10 cellular contexts compared by ENCODE assay signal in the genomic region with DNA sequence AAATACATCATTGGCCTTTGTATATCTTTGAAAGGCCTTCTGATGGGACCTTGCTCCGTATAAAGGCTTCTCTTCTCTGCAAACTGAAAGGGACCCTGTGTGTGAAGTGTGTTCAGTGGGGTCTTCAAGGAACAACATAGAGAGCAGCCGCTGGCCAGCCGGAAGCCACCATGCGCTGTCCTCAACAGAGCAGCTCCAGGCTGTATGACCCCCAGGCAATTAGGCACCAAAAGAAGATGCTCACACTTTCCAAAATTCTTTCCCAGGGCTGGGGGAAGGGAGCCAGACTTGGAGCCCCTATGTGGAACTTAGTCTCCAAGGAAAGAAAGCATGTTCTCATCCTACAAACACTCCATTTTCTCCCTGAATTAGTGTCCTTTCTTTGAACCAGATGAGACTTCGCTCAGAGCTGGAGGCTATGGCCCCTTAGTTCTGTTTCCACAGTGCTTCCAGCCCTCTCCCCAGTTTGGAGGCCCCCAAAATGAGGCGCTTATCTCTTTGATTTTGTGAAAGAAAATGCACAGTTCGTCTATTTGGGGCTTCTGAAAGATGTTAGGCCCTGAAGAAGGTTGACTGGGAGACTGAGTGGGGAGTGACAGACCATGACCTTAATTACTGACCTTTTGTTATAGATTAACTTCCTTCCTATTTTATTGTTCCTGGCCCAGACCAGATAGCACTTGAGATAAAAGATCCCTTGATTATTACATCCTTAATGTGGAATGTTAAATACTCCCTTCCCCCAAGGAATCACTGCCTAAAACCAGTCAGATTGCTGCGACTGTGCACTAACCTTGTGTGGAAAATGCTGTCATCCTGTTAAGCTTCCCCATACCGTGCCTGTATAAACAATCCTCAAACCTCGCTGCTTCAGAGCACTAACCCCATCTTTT.
DNase-seq lines count a peak whose midpoint lies in the region; ATAC-seq and TF ChIP-seq lines count a peak whose summit lies in the region.
"Had no signal": no experiment of that assay in that cellular context is flagged by ENCODE, and none has a peak within 500 bp of the region (broad histone marks: within the 10 kb centered on the region; RNA-seq: fewer than 3 reads in every experiment).

No MANE protein-coding gene starts in this region.

- H2BK12ac ChIP-seq in neuronal stem cell (ENCODE audit: low read length) = no peak overlapping the region

- no peaks in the 10 kb centered on the region for H4K20me1 ChIP-seq in OCI-LY1 (ENCODE audit: insufficient read depth, low read length)
- H4K20me1 ChIP-seq in fibroblast of lung (ENCODE audit: control insufficient read depth, extremely low read depth, insufficient read depth, low read length) = no peaks in the 10 kb centered on the region

- H3K4me1 Mint-ChIP-seq in Caco-2 (ENCODE audit: low read depth, unreplicated experiment) = peaks cover 53% of the 10 kb centered on the region
- peaks cover 17% of the 10 kb centered on the region for H3K4me1 Mint-ChIP-seq in activated T-helper 1 cell treated with anti-CD3 and anti-CD28 coated beads, Interleukin-12 subunit alpha, Interleukin-12 subunit beta, Interleukin-2, Interleukin-4 antibody, amounts not matched to agents 30 ng/mL and 10 ng/mL and 1 ng/mL, durations not matched to agents 14 hours and 24 hours and 36 hours (ENCODE audit: low read depth)

- DNase-seq in Caco-2 = peak; percentile 82 to 86
- peak; percentile 9 to 77 for DNase-seq in fibroblast of lung (ENCODE audit: low read depth in 2 of 2)
- DNase-seq in neuronal stem cell (ENCODE audit: low spot score) = no peak
- no peak for DNase-seq in NCI-H510A (lab: John Stamatoyannopoulos, UW)
- DNase-seq in activated T-helper 1 cell treated with anti-CD3 and anti-CD28 coated beads, Interleukin-12 subunit alpha, Interleukin-12 subunit beta, Interleukin-2, Interleukin-4 antibody, amounts not matched to agents 30 ng/mL and 10 ng/mL and 1 ng/mL, durations not matched to agents 14 hours and 24 hours and 36 hours (ENCODE audit: low spot score) = no peak
- DNase-seq in NCI-H2196 (lab: John Stamatoyannopoulos, UW; ENCODE audit: unreplicated experiment) = no peak

- H3K79me1 ChIP-seq in neuronal stem cell (ENCODE audit: low read depth, low read length) = no peaks in the 10 kb centered on the region

- no peak overlapping the region for H2BK120ac ChIP-seq in neuronal stem cell (ENCODE audit: low read depth, low read length)

- H2BK15ac ChIP-seq in neuronal stem cell (ENCODE audit: low read length) = no peak overlapping the region

- H3K9me2 ChIP-seq in OCI-LY1 (ENCODE audit: low read depth, low read length) = no peaks in the 10 kb centered on the region

- no peak overlapping the region for H3K23ac ChIP-seq in neuronal stem cell (ENCODE audit: low read depth, low read length, poor library complexity)

- no peak for ATAC-seq in HG03469 (IDR thresholded peaks at IDR 0.05; ENCODE audit: unreplicated experiment)

- H3K36me3 Mint-ChIP-seq in Caco-2 (ENCODE audit: insufficient read depth, unreplicated experiment) = no peaks in the 10 kb centered on the region
- H3K36me3 Mint-ChIP-seq in activated T-helper 1 cell treated with anti-CD3 and anti-CD28 coated beads, Interleukin-12 subunit alpha, Interleukin-12 subunit beta, Interleukin-2, Interleukin-4 antibody, amounts not matched to agents 30 ng/mL and 10 ng/mL and 1 ng/mL, durations not matched to agents 14 hours and 24 hours and 36 hours (ENCODE audit: low read depth) = no peaks in the 10 kb centered on the region

- H3K9ac ChIP-seq in OCI-LY1 (ENCODE audit: low read length) (peak overlapping the region; percentile 77), fibroblast of lung (ENCODE audit: insufficient read depth, low read length) (no peak overlapping the region), neuronal stem cell (ENCODE audit: low read depth, low read length, poor library complexity) (no peak overlapping the region)

- H4K91ac ChIP-seq in neuronal stem cell (ENCODE audit: low read depth, low read length, poor library complexity) = no peak overlapping the region

- POLR2A ChIA-PET in Caco-2 (lab: Charles Lee) = interaction anchor here (0.5 to 1.1 kb wide), 3 partner anchors 8 to 245 kb away, joined by 3 to 7 read pairs (median 4); no protein-coding TSS in a partner anchor

- H3K4me1 ChIP-seq in Caco-2 = peaks cover 55% of the 10 kb centered on the region
- peaks cover 65% of the 10 kb centered on the region for H3K4me1 ChIP-seq in OCI-LY1 (ENCODE audit: insufficient read depth, low read length, severe bottlenecking)
- peaks cover 6% of the 10 kb centered on the region for H3K4me1 ChIP-seq in fibroblast of lung (ENCODE audit: control insufficient read depth, extremely low read depth, insufficient read depth, low read length)
- peaks cover 15 to 21% of the 10 kb centered on the region in 2 donors for H3K4me1 ChIP-seq in neuronal stem cell (ENCODE audit: control insufficient read depth in 2 of 2, insufficient read depth in 1 of 2, low read depth in 1 of 2, low read length in 2 of 2)

- H3K14ac ChIP-seq in neuronal stem cell (ENCODE audit: low read length) = no peak overlapping the region

- intact Hi-C loops in Caco-2 (cut with micrococcal nuclease; ENCODE audit: unreplicated experiment) = loop anchor here (1.0 to 10.0 kb wide), 4 partner anchors 19 to 496 kb away; no protein-coding TSS in a partner anchor
- intact Hi-C loops in activated T-helper 1 cell treated with anti-CD3 and anti-CD28 coated beads, Interleukin-12 subunit alpha, Interleukin-12 subunit beta, Interleukin-2, Interleukin-4 antibody, amounts not matched to agents 30 ng/mL and 10 ng/mL and 1 ng/mL, durations not matched to agents 14 hours and 24 hours and 36 hours (cut with micrococcal nuclease) = no loop called here

- H3K36me3 ChIP-seq in Caco-2 (ENCODE audit: control insufficient read depth, insufficient read depth, low read length) = no peaks in the 10 kb centered on the region
- H3K36me3 ChIP-seq in OCI-LY1 (ENCODE audit: insufficient read depth, low read length) = 0 out of 2 replicates have a peak, but pooled peaks cover 4% of the 10 kb centered on the region
- H3K36me3 ChIP-seq in fibroblast of lung (ENCODE audit: control insufficient read depth, insufficient read depth, low read length) = no peaks in the 10 kb centered on the region
- no peaks in the 10 kb centered on the region for H3K36me3 ChIP-seq in neuronal stem cell (replicated peaks in 1 of 2; ENCODE audit: control insufficient read depth in 2 of 2, insufficient read depth in 2 of 2, low read length in 2 of 2)
- H3K36me3 ChIP-seq: SJCRH30 had no signal

- peak overlapping the region; percentile 61 for H3K27ac Mint-ChIP-seq in Caco-2 (ENCODE audit: unreplicated experiment)
- no peak overlapping the region for H3K27ac Mint-ChIP-seq in activated T-helper 1 cell treated with anti-CD3 and anti-CD28 coated beads, Interleukin-12 subunit alpha, Interleukin-12 subunit beta, Interleukin-2, Interleukin-4 antibody, amounts not matched to agents 30 ng/mL and 10 ng/mL and 1 ng/mL, durations not matched to agents 14 hours and 24 hours and 36 hours
- H3K27ac Mint-ChIP-seq: dendritic cell treated with granulocyte-macrophage colony-stimulating factor and Interleukin-4, amounts not matched to agents 40 ng/mL and 50 ng/mL, for 4 days had no signal

- TF ChIP-seq CTCF in Caco-2 (IDR thresholded peaks at IDR 0.05; ENCODE audit: insufficient read depth in 1 of 2, low read depth in 1 of 2, low read length in 1 of 2, severe bottlenecking in 1 of 2, unreplicated experiment in 1 of 2) (no peak), OCI-LY1 (IDR thresholded peaks at IDR 0.05; ENCODE audit: low read length) (no peak), fibroblast of lung (conservative IDR thresholded peaks at IDR 0.05 in 1 of 2, IDR thresholded peaks at IDR 0.05 in 1 of 2; ENCODE audit: low read depth in 1 of 2, low read length in 2 of 2) (no peak)

- H3K4me3 Mint-ChIP-seq in Caco-2 (ENCODE audit: unreplicated experiment) = peak overlapping the region; percentile 60
- H3K4me3 Mint-ChIP-seq in activated T-helper 1 cell treated with anti-CD3 and anti-CD28 coated beads, Interleukin-12 subunit alpha, Interleukin-12 subunit beta, Interleukin-2, Interleukin-4 antibody, amounts not matched to agents 30 ng/mL and 10 ng/mL and 1 ng/mL, durations not matched to agents 14 hours and 24 hours and 36 hours = no peak overlapping the region
- H3K4me3 Mint-ChIP-seq: dendritic cell treated with granulocyte-macrophage colony-stimulating factor and Interleukin-4, amounts not matched to agents 40 ng/mL and 50 ng/mL, for 4 days had no signal

- peak overlapping the region; percentile 96 for H3K27ac ChIP-seq in OCI-LY1 (ENCODE audit: low read depth, low read length, poor library complexity, severe bottlenecking)
- H3K27ac ChIP-seq in fibroblast of lung (ENCODE audit: insufficient read depth, low read length) = no peak overlapping the region
- H3K27ac ChIP-seq in neuronal stem cell (replicated peaks; ENCODE audit: low read length) = peak overlapping the region; percentile 48
- H3K27ac ChIP-seq: SJCRH30 had no signal

- no peaks in the 10 kb centered on the region for H3K27me3 Mint-ChIP-seq in Caco-2 (ENCODE audit: insufficient read depth, unreplicated experiment)
- H3K27me3 Mint-ChIP-seq in activated T-helper 1 cell treated with anti-CD3 and anti-CD28 coated beads, Interleukin-12 subunit alpha, Interleukin-12 subunit beta, Interleukin-2, Interleukin-4 antibody, amounts not matched to agents 30 ng/mL and 10 ng/mL and 1 ng/mL, durations not matched to agents 14 hours and 24 hours and 36 hours (ENCODE audit: insufficient read depth) = no peaks in the 10 kb centered on the region
- H3K27me3 Mint-ChIP-seq: dendritic cell treated with granulocyte-macrophage colony-stimulating factor and Interleukin-4, amounts not matched to agents 40 ng/mL and 50 ng/mL, for 4 days had no signal

- H2BK5ac ChIP-seq in neuronal stem cell (ENCODE audit: low read length) = no peak overlapping the region

- H3K9me3 Mint-ChIP-seq in Caco-2 (ENCODE audit: unreplicated experiment) = no peaks in the 10 kb centered on the region
- no peaks in the 10 kb centered on the region for H3K9me3 Mint-ChIP-seq in activated T-helper 1 cell treated with anti-CD3 and anti-CD28 coated beads, Interleukin-12 subunit alpha, Interleukin-12 subunit beta, Interleukin-2, Interleukin-4 antibody, amounts not matched to agents 30 ng/mL and 10 ng/mL and 1 ng/mL, durations not matched to agents 14 hours and 24 hours and 36 hours
- H3K9me3 Mint-ChIP-seq: dendritic cell treated with granulocyte-macrophage colony-stimulating factor and Interleukin-4, amounts not matched to agents 40 ng/mL and 50 ng/mL, for 4 days had no signal

- peak overlapping the region; percentile 38 for H3K4me2 ChIP-seq in OCI-LY1 (ENCODE audit: low read length)
- no peak overlapping the region for H3K4me2 ChIP-seq in fibroblast of lung (ENCODE audit: extremely low read depth, insufficient read depth, low read length)
- no peak overlapping the region for H3K4me2 ChIP-seq in neuronal stem cell (ENCODE audit: insufficient read depth, low read length, poor library complexity, severe bottlenecking)

- H3F3A ChIP-seq in OCI-LY1 (ENCODE audit: insufficient read depth, low read length) = no peaks in the 10 kb centered on the region; the same call in 1 of the 2 replicates

- no peaks in the 10 kb centered on the region for H3K79me2 ChIP-seq in OCI-LY1 (ENCODE audit: insufficient read depth, low read length)
- H3K79me2 ChIP-seq in fibroblast of lung (ENCODE audit: control insufficient read depth, insufficient read depth, low read length) = no peaks in the 10 kb centered on the region

- H3K18ac ChIP-seq in neuronal stem cell (ENCODE audit: low read length) = no peak overlapping the region

- no peak overlapping the region for H3K4me3 ChIP-seq in Caco-2 (ENCODE audit: low read depth, low read length)
- H3K4me3 ChIP-seq in OCI-LY1 (ENCODE audit: low read depth, low read length, poor library complexity, severe bottlenecking) = peak overlapping the region; percentile 13
- no peak overlapping the region for H3K4me3 ChIP-seq in fibroblast of lung (replicated peaks in 1 of 4; ENCODE audit: control extremely low read depth in 1 of 4, insufficient read depth in 1 of 4, low read depth in 3 of 4, low read length in 4 of 4)
- H3K4me3 ChIP-seq in neuronal stem cell (ENCODE audit: low read length in 2 of 2) = no peak overlapping the region
- H3K4me3 ChIP-seq: SJCRH30 had no signal

- H3K27me3 ChIP-seq in Caco-2 (replicated peaks; ENCODE audit: control insufficient read depth, insufficient read depth, low read length) (no peaks in the 10 kb centered on the region), OCI-LY1 (ENCODE audit: insufficient read depth, low read length) (no peaks in the 10 kb centered on the region), fibroblast of lung (ENCODE audit: control insufficient read depth, insufficient read depth, low read length) (no peaks in the 10 kb centered on the region), neuronal stem cell (ENCODE audit: control insufficient read depth in 3 of 3, insufficient read depth in 3 of 3, low read depth in 1 of 3, low read length in 3 of 3) (no peaks in the 10 kb centered on the region)
- H3K27me3 ChIP-seq: SJCRH30 had no signal

- no CpG with 5 or more reads among the region's 10 CpGs for WGBS in neuronal stem cell (ENCODE audit: extremely low coverage in 2 of 2, insufficient read length in 2 of 2, insufficient replicate concordance in 1 of 2), 2 donors

- TSS peak; percentile 64 for BruUV-seq in Caco-2 (replicated peaks; lab: Mats Ljungman, UMichigan)

- H3K9me3 ChIP-seq in Caco-2 (no peaks in the 10 kb centered on the region; the same call in 1 of the 2 replicates), OCI-LY1 (ENCODE audit: low read length) (no peaks in the 10 kb centered on the region), fibroblast of lung (ENCODE audit: control insufficient read depth, insufficient read depth, low read depth, low read length) (no peaks in the 10 kb centered on the region), neuronal stem cell (replicated peaks in 1 of 2; ENCODE audit: control insufficient read depth in 2 of 2, insufficient read depth in 1 of 2, low read depth in 1 of 2, low read length in 2 of 2) (no peaks in the 10 kb centered on the region)

- no peak overlapping the region for H2AK5ac ChIP-seq in neuronal stem cell (ENCODE audit: low read depth, low read length)

- no peak overlapping the region for H2AFZ ChIP-seq in OCI-LY1 (ENCODE audit: low read length)
- no peak overlapping the region for H2AFZ ChIP-seq in fibroblast of lung (ENCODE audit: low read length)
- H2AFZ ChIP-seq in neuronal stem cell (ENCODE audit: low read length) = peak overlapping the region; percentile 38

- H4K8ac ChIP-seq in neuronal stem cell (ENCODE audit: low read depth, low read length) = no peak overlapping the region

- H3K4ac ChIP-seq in neuronal stem cell (ENCODE audit: low read length) = no peak overlapping the region

- CTCF ChIA-PET in Caco-2 (lab: Charles Lee) = interaction anchor here (0.9 to 1.6 kb wide), 3 partner anchors 41 to 312 kb away, joined by 3 to 4 read pairs (median 3); a partner anchor contains a TSS

Comparison
In these comparisons a context has a peak if more than half of its experiments do, and no peak if none do; other contexts are left out.
1. DNase-seq: peak in Caco-2 (2 of 2) and fibroblast of lung (2 of 2); none in neuronal stem cell (single experiment), NCI-H510A (single experiment), activated T-helper 1 cell treated with anti-CD3 and anti-CD28 coated beads, Interleukin-12 subunit alpha, Interleukin-12 subunit beta, Interleukin-2, Interleukin-4 antibody, amounts not matched to agents 30 ng/mL and 10 ng/mL and 1 ng/mL, durations not matched to agents 14 hours and 24 hours and 36 hours (single experiment) and NCI-H2196 (single experiment).